1 cellular context compared by ENCODE assay signal in the genomic region with DNA sequence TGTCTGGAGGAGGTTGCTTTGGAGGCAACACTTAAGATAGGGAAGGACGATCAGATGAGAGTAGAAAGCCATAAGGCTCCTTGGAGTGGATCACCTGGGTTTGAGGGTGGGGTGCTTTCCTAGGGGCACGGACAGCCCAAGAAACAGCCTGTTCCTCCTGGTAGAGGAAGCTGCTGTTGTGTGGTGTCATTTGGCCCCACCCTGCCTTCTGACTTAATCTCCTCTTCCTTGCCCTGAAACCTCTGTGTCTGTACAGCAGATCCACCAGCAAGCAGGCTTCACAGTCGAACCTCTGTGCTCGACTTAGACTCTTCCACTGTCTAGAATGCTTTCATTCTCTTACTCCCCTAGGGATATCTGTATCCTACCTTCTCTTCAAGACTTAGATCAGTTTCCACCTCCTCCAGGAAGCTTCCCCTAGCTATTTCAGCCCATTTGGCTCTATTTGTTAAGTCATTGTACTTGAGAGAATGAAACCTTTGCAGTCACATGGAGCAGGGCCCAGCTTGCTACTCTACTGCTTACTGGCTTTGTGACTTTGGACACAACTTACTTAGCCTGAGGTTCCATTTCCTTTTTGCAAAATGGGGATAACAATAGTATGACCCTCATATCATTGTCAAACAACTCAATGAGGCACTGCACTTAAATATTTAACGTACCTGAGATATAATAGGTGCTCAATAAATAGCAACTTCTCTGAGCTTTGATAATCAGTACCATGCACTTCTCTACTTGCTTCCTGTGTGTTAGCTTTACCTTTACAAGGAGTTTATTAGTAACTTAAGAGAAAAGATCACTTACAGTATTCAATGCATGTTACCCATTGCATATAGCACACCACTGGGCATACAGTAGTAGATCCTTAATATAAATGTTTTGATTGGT.
TF ChIP-seq lines count a peak whose summit lies in the region.

No MANE protein-coding gene starts in this region.

TF ChIP-seq in IMR-90, 13 proteins besides CTCF, POLR2A, EP300 and RAD21 (continued from another document):
- TF ChIP-seq, protein P1, sequence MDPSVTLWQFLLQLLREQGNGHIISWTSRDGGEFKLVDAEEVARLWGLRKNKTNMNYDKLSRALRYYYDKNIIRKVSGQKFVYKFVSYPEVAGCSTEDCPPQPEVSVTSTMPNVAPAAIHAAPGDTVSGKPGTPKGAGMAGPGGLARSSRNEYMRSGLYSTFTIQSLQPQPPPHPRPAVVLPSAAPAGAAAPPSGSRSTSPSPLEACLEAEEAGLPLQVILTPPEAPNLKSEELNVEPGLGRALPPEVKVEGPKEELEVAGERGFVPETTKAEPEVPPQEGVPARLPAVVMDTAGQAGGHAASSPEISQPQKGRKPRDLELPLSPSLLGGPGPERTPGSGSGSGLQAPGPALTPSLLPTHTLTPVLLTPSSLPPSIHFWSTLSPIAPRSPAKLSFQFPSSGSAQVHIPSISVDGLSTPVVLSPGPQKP (IDR thresholded peaks at IDR 0.05; ENCODE audit: borderline replicate concordance, low read depth, low read length), result no peak
- TF ChIP-seq, protein P2, sequence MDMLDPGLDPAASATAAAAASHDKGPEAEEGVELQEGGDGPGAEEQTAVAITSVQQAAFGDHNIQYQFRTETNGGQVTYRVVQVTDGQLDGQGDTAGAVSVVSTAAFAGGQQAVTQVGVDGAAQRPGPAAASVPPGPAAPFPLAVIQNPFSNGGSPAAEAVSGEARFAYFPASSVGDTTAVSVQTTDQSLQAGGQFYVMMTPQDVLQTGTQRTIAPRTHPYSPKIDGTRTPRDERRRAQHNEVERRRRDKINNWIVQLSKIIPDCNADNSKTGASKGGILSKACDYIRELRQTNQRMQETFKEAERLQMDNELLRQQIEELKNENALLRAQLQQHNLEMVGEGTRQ (IDR thresholded peaks at IDR 0.05; ENCODE audit: low read depth, low read length), result no peak
- no peak for TF ChIP-seq NFE2L2 (IDR thresholded peaks at IDR 0.05; ENCODE audit: low read depth, low read length)
